Comparison of ENCODE assay signal across 18 cellular contexts in the genomic region with DNA sequence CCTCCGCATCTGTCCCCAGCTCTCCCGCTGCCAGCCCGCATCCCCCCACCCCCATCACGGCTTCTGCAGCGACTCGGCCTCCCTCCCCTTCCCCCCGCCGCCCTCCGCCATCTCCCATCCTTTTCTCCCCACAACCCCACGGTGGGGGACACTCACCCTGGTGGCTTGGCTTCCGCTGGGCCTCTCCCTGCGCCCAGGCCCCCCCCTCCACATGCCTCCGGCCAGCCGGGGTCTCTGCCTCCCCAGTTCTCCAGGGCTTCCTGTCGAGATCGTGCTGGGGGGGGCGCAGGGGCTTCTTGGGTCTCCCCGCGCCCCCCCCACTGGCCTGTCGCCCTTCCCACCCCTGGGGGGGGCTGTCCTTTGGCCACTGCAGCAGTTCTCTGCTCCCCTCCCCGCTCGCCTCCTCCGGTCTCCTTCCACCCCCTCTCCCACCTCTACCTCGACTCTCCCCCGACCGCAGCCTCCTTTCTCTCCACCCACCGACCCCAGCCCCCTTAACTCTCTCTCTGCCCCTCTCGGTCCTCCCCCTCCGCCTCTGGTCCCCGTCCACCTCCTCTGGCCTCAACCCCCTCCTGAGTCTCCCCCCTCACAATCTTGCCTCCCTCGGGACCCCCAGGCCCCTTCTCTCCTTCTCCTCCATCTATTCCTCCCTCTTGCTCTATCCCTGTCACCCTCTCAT. TPM values are rescaled to one million over a fixed set of nuclear protein-coding genes. Genes with fewer than 3 reads are reported as not detected.
DNase-seq lines count a peak whose midpoint lies in the region; ATAC-seq, FAIRE-seq and TF ChIP-seq lines count a peak whose summit lies in the region.
"Had no signal": no experiment of that assay in that cellular context is flagged by ENCODE, and none has a peak within 500 bp of the region (broad histone marks: within the 10 kb centered on the region; RNA-seq: fewer than 3 reads in every experiment).

No MANE protein-coding gene starts in this region.

- no peak overlapping the region for H3K56ac ChIP-seq in H1 (replicated peaks; ENCODE audit: insufficient read length, low read depth, low read length)

- no peaks in the 10 kb centered on the region for H3K79me1 ChIP-seq in H1 (ENCODE audit: low read depth, low read length)

- no peak overlapping the region for H3K4ac ChIP-seq in H1 (replicated peaks; ENCODE audit: insufficient read length, low read depth, low read length)

- peaks cover 13% of the 10 kb centered on the region for H3K23me2 ChIP-seq in H1 (ENCODE audit: low read depth, low read length)

- H4K8ac ChIP-seq in H1 (ENCODE audit: extremely low read depth, insufficient read depth, low read length): no peak overlapping the region

- POLR2A ChIA-PET in SK-N-SH (lab: Yijun Ruan, JAX) (no interaction called here), H1 (lab: Charles Lee; ENCODE audit: partially characterized antibody) (interaction anchor here (0.8 to 1.0 kb wide), 3 partner anchors 13 to 233 kb away, joined by 3 to 4 read pairs (median 4); no protein-coding TSS in a partner anchor)

- H3K9me3 ChIP-seq in SK-N-SH (no peaks in the 10 kb centered on the region), H1 (ENCODE audit: insufficient read depth in 2 of 2, low read depth in 1 of 2, low read length in 1 of 2) (no peaks in the 10 kb centered on the region), mesodermal cell (ENCODE audit: control insufficient read depth, low read length) (no peaks in the 10 kb centered on the region), thoracic aorta (no peaks in the 10 kb centered on the region)

- DNase-seq in SK-N-SH: peak; percentile 59
- no peak for DNase-seq in H1 (ENCODE audit: low read depth in 1 of 2, low spot score in 2 of 2)
- DNase-seq in thoracic aorta (ENCODE audit: low spot score): no peak
- DNase-seq in HFFc6: no peak
- DNase-seq in GM19238 (ENCODE audit: insufficient read length, low spot score): no peak
- no peak for DNase-seq in SKM-1 (lab: John Stamatoyannopoulos, UW; ENCODE audit: unreplicated experiment)
- DNase-seq: activated CD4-positive, alpha-beta T cell treated with anti-CD3 and anti-CD28 coated beads, Interleukin-2, amount 10 ng/mL, durations not matched to agents 24 days and 14 days; CD4-positive, CD25-positive, alpha-beta regulatory T cell; DMS79; erythroblast; natural killer cell; NCI-H1417 treated with DMSO at 0.1 percent for 48 hours; SIG-M5; stimulated activated naive CD8-positive, alpha-beta T cell treated with anti-CD3 and anti-CD28 coated beads, Interleukin-15, Interleukin-2, amounts not matched to agents 100 U/mL and 50 U/mL, for 24 hours had no signal

- ATAC-seq in SK-N-SH treated with all-trans-retinoic acid at 6 μM for 48 hours: no peak
- no peak for ATAC-seq in thoracic aorta (ENCODE audit: insufficient number of reproducible peaks, low FRiP score, low read depth)
- ATAC-seq: natural killer cell; stimulated activated naive CD8-positive, alpha-beta T cell treated with anti-CD3 and anti-CD28 coated beads, Interleukin-15, Interleukin-2, amounts not matched to agents 100 U/mL and 50 U/mL, for 24 hours had no signal

- no peaks in the 10 kb centered on the region for H3K9me2 ChIP-seq in SK-N-SH

- H3K79me2 ChIP-seq in SK-N-SH (ENCODE audit: insufficient read depth): no peaks in the 10 kb centered on the region
- H3K79me2 ChIP-seq in H1 (ENCODE audit: control insufficient read depth in 1 of 2, insufficient read depth in 2 of 2, low read length in 2 of 2): no peaks in the 10 kb centered on the region; a peak in 1 of 4 replicates

- H3K4me3 ChIP-seq in SK-N-SH (ENCODE audit: low read depth in 2 of 2, low read length in 1 of 2) (no peak overlapping the region), H1 (ENCODE audit: extremely low read depth in 1 of 4, insufficient read depth in 2 of 4, low read depth in 3 of 4, low read length in 4 of 4) (peak overlapping the region; percentile 48 to 78 (median 54)), mesodermal cell (ENCODE audit: extremely low read depth, insufficient read depth, low read length, poor library complexity, severe bottlenecking) (peak overlapping the region; percentile 32), thoracic aorta (peak overlapping the region; percentile 64)
- H3K4me3 ChIP-seq: skin epidermis had no signal

- H3K27ac ChIP-seq in SK-N-SH (ENCODE audit: low read depth in 2 of 2, low read length in 1 of 2) (no peak overlapping the region), H1 (ENCODE audit: low read depth, low read length) (no peak overlapping the region), mesodermal cell (ENCODE audit: low read depth, low read length, severe bottlenecking) (no peak overlapping the region), thoracic aorta (peak overlapping the region in 1 of 2 donors; percentile 19)
- H3K27ac ChIP-seq: 22Rv1, skin epidermis had no signal

- peak overlapping the region; percentile 60 for H3K18ac ChIP-seq in H1 (ENCODE audit: extremely low read depth, low read length)

- H2BK15ac ChIP-seq in H1 (ENCODE audit: low read length): no peak overlapping the region

- no peaks in the 10 kb centered on the region for H3F3A ChIP-seq in SK-N-SH (replicated peaks; ENCODE audit: insufficient read depth)

- H4K5ac ChIP-seq in H1 (ENCODE audit: insufficient read length, low read depth, low read length): no peak overlapping the region

- H3K27ac Mint-ChIP-seq in HFFc6: no peak overlapping the region
- H3K27ac Mint-ChIP-seq: activated CD4-positive, alpha-beta T cell treated with anti-CD3 and anti-CD28 coated beads, Interleukin-2, amount 10 ng/mL, durations not matched to agents 24 days and 14 days; CD4-positive, CD25-positive, alpha-beta regulatory T cell had no signal

- TF ChIP-seq RAD21 in SK-N-SH (IDR thresholded peaks at IDR 0.05; ENCODE audit: low read length): no peak
- no peak for TF ChIP-seq RAD21 in H1 (IDR thresholded peaks at IDR 0.05 in 1 of 2, conservative IDR thresholded peaks at IDR 0.05 in 1 of 2; ENCODE audit: low read depth in 2 of 2, low read length in 2 of 2)

- no peak overlapping the region for H2BK20ac ChIP-seq in H1 (ENCODE audit: low read length)

- TF ChIP-seq POLR2A in H1 (IDR thresholded peaks at IDR 0.05; ENCODE audit: control extremely low read depth in 1 of 2, low read depth in 2 of 2, low read length in 2 of 2): no peak

- no peak overlapping the region for H3K23ac ChIP-seq in H1 (ENCODE audit: insufficient read length)

- H3K36me3 ChIP-seq in SK-N-SH (replicated peaks in 1 of 2; ENCODE audit: control insufficient read depth in 1 of 2, insufficient read depth in 2 of 2, low read length in 1 of 2): no peaks in the 10 kb centered on the region
- H3K36me3 ChIP-seq in H1 (ENCODE audit: control insufficient read depth in 2 of 4, insufficient read depth in 4 of 4, low read length in 3 of 4): no peaks in the 10 kb centered on the region
- peaks cover 3% of the 10 kb centered on the region for H3K36me3 ChIP-seq in mesodermal cell (ENCODE audit: control insufficient read depth, insufficient read depth, low read length)
- H3K36me3 ChIP-seq in thoracic aorta: no peaks in the 10 kb centered on the region

- H4K20me1 ChIP-seq in SK-N-SH (ENCODE audit: insufficient read depth) (peaks cover 11% of the 10 kb centered on the region; the same call in 1 of the 2 replicates), H1 (replicated peaks in 1 of 2; ENCODE audit: control insufficient read depth in 1 of 2, insufficient read depth in 2 of 2, low read length in 2 of 2) (peaks cover 3 to 19% of the 10 kb centered on the region in 2 experiments)

- FAIRE-seq in H1 (lab: Jason Lieb, UNC): no peak

- H3K36me3 Mint-ChIP-seq in HFFc6 (ENCODE audit: low read depth): no peaks in the 10 kb centered on the region
- H3K36me3 Mint-ChIP-seq: CD4-positive, CD25-positive, alpha-beta regulatory T cell; natural killer cell had no signal

- TF ChIP-seq CTCF in SK-N-SH (IDR thresholded peaks at IDR 0.05) (no peak), H1 (IDR thresholded peaks at IDR 0.05; ENCODE audit: control extremely low read depth in 1 of 3, insufficient read depth in 1 of 3, low read depth in 1 of 3, low read length in 3 of 3) (no peak), thoracic aorta (IDR thresholded peaks at IDR 0.05) (no peak), HFFc6 (IDR thresholded peaks at IDR 0.05) (no peak)

- H2AK5ac ChIP-seq in H1 (ENCODE audit: low read depth, low read length): no peak overlapping the region

- CTCF ChIA-PET in SK-N-SH (lab: Yijun Ruan, JAX) (interaction anchor here (0.9 kb wide), 1 partner anchor 14 kb away, joined by 4 read pairs; no protein-coding TSS in a partner anchor), H1 (lab: Charles Lee; ENCODE audit: partially characterized antibody) (interaction anchor here (0.6 kb wide), 1 partner anchor 36 kb away, joined by 3 read pairs; no protein-coding TSS in a partner anchor)

- H3K4me2 ChIP-seq in SK-N-SH: no peak overlapping the region
- peak overlapping the region; percentile 74 to 94 for H3K4me2 ChIP-seq in H1 (ENCODE audit: insufficient read depth in 1 of 2, low read depth in 2 of 2, low read length in 2 of 2)

- peaks cover 20% of the 10 kb centered on the region for H3K27me3 Mint-ChIP-seq in HFFc6 (ENCODE audit: insufficient read depth)

- no peak overlapping the region for H3K14ac ChIP-seq in H1 (ENCODE audit: insufficient read length)

- no peak overlapping the region for H4K91ac ChIP-seq in H1 (replicated peaks; ENCODE audit: insufficient read length, low read length)

- no peaks in the 10 kb centered on the region for H3K27me3 ChIP-seq in SK-N-SH (ENCODE audit: insufficient read depth)
- H3K27me3 ChIP-seq in H1 (replicated peaks in 1 of 4; ENCODE audit: control insufficient read depth in 3 of 4, extremely low read depth in 1 of 4, insufficient read depth in 3 of 4, low read length in 3 of 4): peaks cover 0 to 38% (median 23%) of the 10 kb centered on the region in 4 experiments; a peak in 6 of 7 replicates
- no peaks in the 10 kb centered on the region for H3K27me3 ChIP-seq in thoracic aorta (replicated peaks; ENCODE audit: insufficient read depth)

- TF ChIP-seq EP300 in SK-N-SH (IDR thresholded peaks at IDR 0.05; ENCODE audit: borderline replicate concordance in 1 of 2, low read depth in 1 of 2, low read length in 1 of 2): no peak
- TF ChIP-seq EP300 in H1 (IDR thresholded peaks at IDR 0.05; ENCODE audit: borderline replicate concordance in 1 of 2, low read depth in 2 of 2, low read length in 2 of 2): no peak

- peaks cover under 1% of the 10 kb centered on the region; the same call in 1 of the 2 replicates for H3K4me1 Mint-ChIP-seq in HFFc6 (ENCODE audit: low read depth)
- H3K4me1 Mint-ChIP-seq: activated CD4-positive, alpha-beta T cell treated with anti-CD3 and anti-CD28 coated beads, Interleukin-2, amount 10 ng/mL, durations not matched to agents 24 days and 14 days had no signal

- no peak overlapping the region for H2AFZ ChIP-seq in SK-N-SH (ENCODE audit: low read depth)
- H2AFZ ChIP-seq in H1 (ENCODE audit: low read length): no peak overlapping the region

- H2BK120ac ChIP-seq in H1 (replicated peaks; ENCODE audit: low read depth, low read length): no peak overlapping the region

- no peaks in the 10 kb centered on the region for H3K9me3 Mint-ChIP-seq in HFFc6
- H3K9me3 Mint-ChIP-seq: activated CD4-positive, alpha-beta T cell treated with anti-CD3 and anti-CD28 coated beads, Interleukin-2, amount 10 ng/mL, durations not matched to agents 24 days and 14 days; natural killer cell had no signal

- no peak overlapping the region for H2BK5ac ChIP-seq in H1 (ENCODE audit: low read depth, low read length)

- H3K4me3 Mint-ChIP-seq in HFFc6: no peak overlapping the region
- H3K4me3 Mint-ChIP-seq: activated CD4-positive, alpha-beta T cell treated with anti-CD3 and anti-CD28 coated beads, Interleukin-2, amount 10 ng/mL, durations not matched to agents 24 days and 14 days; CD4-positive, CD25-positive, alpha-beta regulatory T cell; natural killer cell had no signal

- WGBS in SK-N-SH (ENCODE audit: low lambda C conversion rate): 84% methylated on average over 31 of the region's 31 CpGs
- no CpG with 5 or more reads among the region's 31 CpGs for WGBS in H1 (ENCODE audit: extremely low coverage in 1 of 2, insufficient coverage in 1 of 2, insufficient read length in 1 of 2, insufficient replicate concordance in 2 of 2, low coverage in 1 of 2, low lambda C conversion rate in 2 of 2, missing lambda C conversion rate in 1 of 2), 2 experiments
- 26 to 43% methylated on average over 6 to 20 of the region's 31 CpGs for WGBS in mesodermal cell (ENCODE audit: insufficient coverage in 2 of 2), 2 experiments

- H3K9ac ChIP-seq in SK-N-SH (no peak overlapping the region), H1 (replicated peaks in 1 of 4; ENCODE audit: extremely low read depth in 1 of 4, low read depth in 3 of 4, low read length in 3 of 4) (no peak overlapping the region)

- peaks cover 0 to 26% of the 10 kb centered on the region in 2 experiments; a peak in 1 of 4 replicates for H3K4me1 ChIP-seq in SK-N-SH (ENCODE audit: control insufficient read depth in 1 of 2, insufficient read depth in 2 of 2, low read depth in 1 of 2, low read length in 1 of 2)
- peaks cover 0 to 23% (median 6%) of the 10 kb centered on the region in 4 experiments; a peak in 6 of 7 replicates for H3K4me1 ChIP-seq in H1 (replicated peaks in 1 of 4; ENCODE audit: control insufficient read depth in 3 of 4, insufficient read depth in 4 of 4, low read length in 3 of 4)
- H3K4me1 ChIP-seq in mesodermal cell (ENCODE audit: control insufficient read depth, insufficient read depth, low read length, poor library complexity, severe bottlenecking): peaks cover 5% of the 10 kb centered on the region
- peaks cover under 1% of the 10 kb centered on the region in 2 donors for H3K4me1 ChIP-seq in thoracic aorta (ENCODE audit: control insufficient read depth in 1 of 2, low read depth in 2 of 2)

- no peak overlapping the region for H2BK12ac ChIP-seq in H1 (ENCODE audit: low read depth, low read length)

RNA-seq across cellular contexts. Expression of gene LRRC4B, which starts 17.1 kb away (rescaled TPM):
- polyA plus RNA-seq in SK-N-SH (2012; rRNA removed): 5.4 and 6.9 TPM in 2 replicates
- polyA plus RNA-seq in SK-N-SH (2012; cell fraction: cytosol; rRNA removed): 2.5 and 6.5 TPM in 2 replicates
- 5.2 and 6.2 TPM in 2 replicates for polyA plus RNA-seq in SK-N-SH (2012; cell fraction: nucleus; rRNA removed)
- total RNA-seq in H1 (2021; fragmentation: NEBNext Ultra II Directional; extraction: Animal tissue kit (Norgen Biotek cat#: 25700)): 11.5 and 13.4 TPM in 2 replicates
- 20.8 and 21.2 TPM in 2 replicates for polyA plus RNA-seq in H1 (2011; rRNA removed)
- 12.4 TPM for polyA plus RNA-seq in H1 (2011; cell fraction: cytosol; rRNA removed)
- 13.5 TPM for polyA plus RNA-seq in H1 (2011; cell fraction: nucleus; rRNA removed)
- 9.8 to 18.5 TPM (median 14.7 TPM) in 4 replicates for polyA plus RNA-seq in H1 (2012, experiment 1 of 2)
- polyA plus RNA-seq in H1 (2012, experiment 2 of 2): 10.8 TPM
- 8.9 TPM for polyA plus RNA-seq in H1 (2013, experiment 1 of 2)
- polyA plus RNA-seq in H1 (2013, experiment 2 of 2): 8.8 TPM
- 7.2 and 9.8 TPM in 2 replicates for polyA minus RNA-seq in H1 (2011; rRNA and poly(A)+ RNA removed)
- 17.0 TPM for polyA minus RNA-seq in H1 (2011; cell fraction: cytosol; rRNA and poly(A)+ RNA removed)
- polyA minus RNA-seq in H1 (2011; cell fraction: nucleus; rRNA and poly(A)+ RNA removed): 8.6 TPM
- 35.5 TPM for polyA plus RNA-seq in mesodermal cell (2013, experiment 1 of 2)
- polyA plus RNA-seq in mesodermal cell (2013, experiment 2 of 2): 21.6 TPM
- 10 to 100 TPM in 1 of 2 donors, 1 to 10 TPM in 1; 5.3 to 13.7 TPM for total RNA-seq in thoracic aorta
- total RNA-seq in HFFc6 (2021; fragmentation: NEBNext Ultra II Directional; extraction: Animal tissue kit (Norgen Biotek cat#: 25700)): under 1 TPM; 0.07 to 0.14 (median 0.08) TPM
- total RNA-seq: CD4-positive, CD25-positive, alpha-beta regulatory T cell; natural killer cell had no signal
- polyA plus RNA-seq: CD4-positive, CD25-positive, alpha-beta regulatory T cell had no signal

RNA-seq across cellular contexts. Expression of gene ASPDH, which starts 37.5 kb away (rescaled TPM):
- polyA plus RNA-seq in SK-N-SH (2012; rRNA removed) (0.07 and 0.32 TPM in 2 replicates), H1 (2011; rRNA removed) (not detected in 2 replicates)
- polyA plus RNA-seq in SK-N-SH (2012; cell fraction: cytosol; rRNA removed): 0.17 and 0.25 TPM in 2 replicates
- polyA plus RNA-seq in SK-N-SH (2012; cell fraction: nucleus; rRNA removed): 0.17 and 0.56 TPM in 2 replicates
- not detected in 2 replicates for total RNA-seq in H1 (2021; fragmentation: NEBNext Ultra II Directional; extraction: Animal tissue kit (Norgen Biotek cat#: 25700))
- 0.21 TPM for polyA plus RNA-seq in H1 (2011; cell fraction: cytosol; rRNA removed)
- polyA plus RNA-seq in H1 (2011; cell fraction: nucleus; rRNA removed): not detected
- polyA plus RNA-seq in H1 (2012, experiment 1 of 2): 0.34 TPM in 1 of 4 replicates, not detected in the others
- polyA plus RNA-seq in H1 (2012, experiment 2 of 2): not detected
- not detected for polyA plus RNA-seq in H1 (2013, experiment 1 of 2)
- not detected for polyA plus RNA-seq in H1 (2013, experiment 2 of 2)
- polyA minus RNA-seq in H1 (2011; rRNA and poly(A)+ RNA removed): not detected in 2 replicates
- not detected for polyA minus RNA-seq in H1 (2011; cell fraction: cytosol; rRNA and poly(A)+ RNA removed)
- not detected for polyA minus RNA-seq in H1 (2011; cell fraction: nucleus; rRNA and poly(A)+ RNA removed)
- polyA plus RNA-seq in mesodermal cell (2013, experiment 1 of 2): not detected
- polyA plus RNA-seq in mesodermal cell (2013, experiment 2 of 2): not detected
- not detected for total RNA-seq in thoracic aorta
- total RNA-seq in HFFc6 (2021; fragmentation: NEBNext Ultra II Directional; extraction: Animal tissue kit (Norgen Biotek cat#: 25700)): not detected
- total RNA-seq: activated CD4-positive, alpha-beta T cell treated with anti-CD3 and anti-CD28 coated beads, Interleukin-2, amount 10 ng/mL, durations not matched to agents 24 days and 14 days; CD4-positive, CD25-positive, alpha-beta regulatory T cell; natural killer cell had no signal
- polyA plus RNA-seq: CD4-positive, CD25-positive, alpha-beta regulatory T cell had no signal

RNA-seq across cellular contexts. Expression of gene JOSD2, which starts 40.2 kb away (rescaled TPM):
- polyA plus RNA-seq in SK-N-SH (2012; rRNA removed): 71.5 and 81.2 TPM in 2 replicates
- polyA plus RNA-seq in SK-N-SH (2012; cell fraction: cytosol; rRNA removed): 38.1 and 57.4 TPM in 2 replicates
- 54.2 and 76.0 TPM in 2 replicates for polyA plus RNA-seq in SK-N-SH (2012; cell fraction: nucleus; rRNA removed)
- total RNA-seq in H1 (2021; fragmentation: NEBNext Ultra II Directional; extraction: Animal tissue kit (Norgen Biotek cat#: 25700)): 1.9 and 3.6 TPM in 2 replicates
- polyA plus RNA-seq in H1 (2011; rRNA removed): 5.6 and 6.6 TPM in 2 replicates
- polyA plus RNA-seq in H1 (2011; cell fraction: cytosol; rRNA removed): 5.1 TPM
- 3.1 TPM for polyA plus RNA-seq in H1 (2011; cell fraction: nucleus; rRNA removed)
- polyA plus RNA-seq in H1 (2012, experiment 1 of 2): 3.2 to 5.8 TPM (median 4.1 TPM) in 4 replicates
- polyA plus RNA-seq in H1 (2012, experiment 2 of 2): 6.1 TPM
- polyA plus RNA-seq in H1 (2013, experiment 1 of 2): 1.4 TPM
- polyA plus RNA-seq in H1 (2013, experiment 2 of 2): 2.0 TPM
- 0.22 and 0.24 TPM in 2 replicates for polyA minus RNA-seq in H1 (2011; rRNA and poly(A)+ RNA removed)
- polyA minus RNA-seq in H1 (2011; cell fraction: cytosol; rRNA and poly(A)+ RNA removed): 3.0 TPM
- polyA minus RNA-seq in H1 (2011; cell fraction: nucleus; rRNA and poly(A)+ RNA removed): 3.1 TPM
- polyA plus RNA-seq in mesodermal cell (2013, experiment 1 of 2): 17.1 TPM
- polyA plus RNA-seq in mesodermal cell (2013, experiment 2 of 2): 11.3 TPM
- 10 to 100 TPM; 11.6 to 34.7 TPM for total RNA-seq in thoracic aorta
- 10 to 100 TPM; 62.7 to 86.3 (median 72.8) TPM for total RNA-seq in HFFc6 (2021; fragmentation: NEBNext Ultra II Directional; extraction: Animal tissue kit (Norgen Biotek cat#: 25700))

Comparison
In these comparisons a context has a peak if more than half of its experiments do, and no peak if none do; other contexts are left out.
1. H3K4me3 ChIP-seq: peak in H1 (4 of 4), mesodermal cell (single experiment) and thoracic aorta (single experiment); none in SK-N-SH (0 of 2).
2. RNA of gene LRRC4B, which starts 17.1 kb away (total RNA-seq): 5.3 to 13.7 TPM in thoracic aorta and 11.5 to 13.4 TPM in H1; 0.07 to 0.14 TPM in HFFc6; every median in the first group is over 4 times any median in the second.